ENCODE assay signal across 10 cellular contexts in the genomic region with DNA sequence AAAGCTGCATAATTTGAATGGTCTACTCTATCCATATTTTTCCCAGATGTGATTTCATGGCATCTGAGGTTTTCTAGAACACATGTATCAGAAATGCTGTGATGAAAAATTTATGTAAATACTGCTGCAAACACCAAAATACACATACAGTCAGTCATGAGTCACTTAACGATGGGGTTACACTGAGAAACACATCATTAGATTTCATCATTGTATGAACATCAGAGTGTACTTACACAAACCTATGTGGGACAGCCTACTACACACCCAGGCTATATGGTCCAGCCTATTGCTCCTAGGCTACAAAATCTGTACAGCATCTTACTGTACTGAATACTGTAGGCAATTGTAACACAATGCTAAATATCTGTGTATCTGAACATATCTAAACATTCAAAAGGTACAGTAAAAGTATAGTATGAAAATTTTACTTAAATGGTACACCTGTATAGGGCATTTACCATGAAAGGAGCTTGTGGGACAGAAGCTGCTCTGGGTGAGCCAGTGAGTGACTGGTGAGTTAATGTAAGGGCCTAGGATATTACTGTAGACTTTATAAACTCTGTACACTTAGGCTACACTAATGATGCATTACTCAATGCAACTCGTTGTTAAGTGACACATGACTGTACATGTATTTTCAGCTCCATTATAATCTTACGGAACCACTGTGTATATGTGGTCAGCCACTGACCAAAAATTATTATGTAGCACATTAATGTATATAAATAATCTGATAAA. TPM values are rescaled to one million over a fixed set of nuclear protein-coding genes. Genes with fewer than 3 reads are reported as not detected.
DNase-seq lines count a peak whose midpoint lies in the region; ATAC-seq lines count a peak whose summit lies in the region.
"Had no signal": no experiment of that assay in that cellular context is flagged by ENCODE, and none has a peak within 500 bp of the region (broad histone marks: within the 10 kb centered on the region; RNA-seq: fewer than 3 reads in every experiment).

No MANE protein-coding gene starts in this region.

- in situ Hi-C loops in ACHN (cut with HindIII; ENCODE audit: low pct_ligation_motif_present, low pct_unique_long_range_greater_than_20kb, low sequenced_read_pairs), result no loop called here

- DNase-seq in ACHN (peak; percentile 25), SW480 (ENCODE audit: low spot score) (peak; percentile 34), fibroblast of the conjunctiva (ENCODE audit: low read depth) (peak; percentile 82), head of caudate nucleus (no peak), NCI-H1092 (lab: John Stamatoyannopoulos, UW) (no peak), NCI-H2029 treated with DMSO at 0.1 percent for 48 hours (lab: John Stamatoyannopoulos, UW) (no peak), HT-29 (ENCODE audit: low spot score) (no peak)
- DNase-seq: DMS79 treated with DMSO at 0.1 percent for 48 hours, hippocampal formation had no signal

- ATAC-seq in GM18502 (IDR thresholded peaks at IDR 0.05; ENCODE audit: poor library complexity, unreplicated experiment), result peak; percentile 53

- intact Hi-C loops in head of caudate nucleus (cut with DNase I), result no loop called here

RNA-seq across cellular contexts. Expression of gene PNO1, which starts 33.5 kb away (rescaled TPM):
- 19.1 and 24.6 TPM in 2 replicates for total RNA-seq in HT-29 (2014; rRNA removed; shearing (Covaris generic))

Comparison
In these comparisons a context has a peak if more than half of its experiments do, and no peak if none do; other contexts are left out.
1. DNase-seq: peak in ACHN (single experiment), SW480 (single experiment) and fibroblast of the conjunctiva (single experiment); none in head of caudate nucleus (0 of 42), NCI-H1092 (single experiment), NCI-H2029 treated with DMSO at 0.1 percent for 48 hours (single experiment) and HT-29 (single experiment).